8 cellular contexts compared by ENCODE assay signal in the genomic region with DNA sequence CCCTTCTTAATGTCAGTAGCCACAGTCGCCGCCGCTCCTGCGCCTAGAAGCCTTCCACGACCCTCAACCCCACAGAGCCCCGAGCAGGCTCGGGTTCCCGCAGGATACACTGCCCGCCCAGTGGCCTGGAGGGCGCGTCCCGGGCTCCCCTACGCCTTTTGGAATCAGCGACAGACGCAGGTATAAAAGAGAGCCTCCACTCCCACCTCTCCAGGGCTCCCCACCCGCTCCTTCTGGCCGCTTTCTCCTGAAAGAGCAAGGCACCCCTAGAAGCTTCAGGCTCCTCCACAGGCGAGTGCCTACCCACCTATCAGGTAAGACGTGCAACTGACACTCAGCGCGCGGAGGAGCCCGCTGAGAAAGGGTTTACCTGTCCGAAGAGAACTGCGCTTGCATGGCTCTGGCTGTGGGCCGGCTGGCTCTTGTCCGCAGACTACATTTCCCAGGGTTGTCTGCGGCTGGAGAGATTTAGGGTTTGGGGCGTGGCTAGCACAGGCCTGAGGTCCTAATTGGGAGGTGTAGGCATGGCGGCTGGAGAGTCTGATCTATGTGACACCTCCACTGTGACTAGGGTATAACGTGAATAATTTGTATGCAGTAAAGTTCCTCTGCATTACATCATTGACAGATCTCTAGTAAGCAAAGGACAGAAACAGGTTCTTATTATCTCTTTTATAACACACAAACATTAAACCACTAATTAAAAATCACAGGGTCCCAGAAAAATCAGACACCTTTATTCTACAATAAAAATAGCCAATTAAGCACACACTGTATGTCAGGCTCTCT. TPM values are rescaled to one million over a fixed set of nuclear protein-coding genes. Genes with fewer than 3 reads are reported as not detected.
DNase-seq lines count a peak whose midpoint lies in the region; ATAC-seq, FAIRE-seq and TF ChIP-seq lines count a peak whose summit lies in the region.

No MANE protein-coding gene starts in this region.

- H3K4me3 ChIP-seq in AG10803 (ENCODE audit: low read length), result peak overlapping the region; percentile 55

- H3K27me3 Mint-ChIP-seq in endothelial cell (ENCODE audit: unreplicated experiment), result peaks cover 3% of the 10 kb centered on the region
- H3K27me3 Mint-ChIP-seq in memory B cell, result peaks cover 9% of the 10 kb centered on the region

- ATAC-seq in memory B cell (ENCODE audit: low read depth) (peak; percentile 98), HG03354 (IDR thresholded peaks at IDR 0.05; ENCODE audit: poor library complexity, severe bottlenecking, unreplicated experiment) (no peak)

- H3K4me3 Mint-ChIP-seq in endothelial cell (ENCODE audit: unreplicated experiment) (peak overlapping the region; percentile 92), memory B cell (peak overlapping the region; percentile 83)

- H3K4me1 Mint-ChIP-seq in endothelial cell (ENCODE audit: unreplicated experiment), result peaks cover 17% of the 10 kb centered on the region
- peaks cover 10% of the 10 kb centered on the region for H3K4me1 Mint-ChIP-seq in memory B cell

- TF ChIP-seq CTCF in AG10803 (conservative IDR thresholded peaks at IDR 0.05; ENCODE audit: low read length) (no peak), endothelial cell (IDR thresholded peaks at IDR 0.05; ENCODE audit: unreplicated experiment) (no peak)

- H3K9me3 Mint-ChIP-seq in endothelial cell (ENCODE audit: unreplicated experiment) (no peaks in the 10 kb centered on the region), memory B cell (no peaks in the 10 kb centered on the region)

- FAIRE-seq in H54 (lab: Jason Lieb, UNC), result no peak

- H3K27ac Mint-ChIP-seq in endothelial cell (ENCODE audit: unreplicated experiment), result peak overlapping the region; percentile 43
- no peak overlapping the region for H3K27ac Mint-ChIP-seq in memory B cell

- H3K36me3 Mint-ChIP-seq in endothelial cell (ENCODE audit: low read depth, unreplicated experiment) (peaks cover 4% of the 10 kb centered on the region), memory B cell (no peaks in the 10 kb centered on the region)

- TF ChIP-seq POLR2A in H54 (IDR thresholded peaks at IDR 0.05; ENCODE audit: low read depth, low read length), result no peak

- peak; percentile 36 for DNase-seq in AG10803 (ENCODE audit: low read depth)
- DNase-seq in H54 (ENCODE audit: insufficient read length, low spot score), result peak; percentile 21
- peak; percentile 62 for DNase-seq in NCI-H345 treated with DMSO at 0.1 percent for 48 hours (lab: John Stamatoyannopoulos, UW; ENCODE audit: unreplicated experiment)
- peak; percentile 29 for DNase-seq in activated CD8-positive, alpha-beta memory T cell treated with anti-CD3 and anti-CD28 coated beads, Interleukin-2, amount 50 U/mL, for 24 hours (ENCODE audit: extremely low read depth)
- peak; percentile 57 for DNase-seq in endothelial cell (ENCODE audit: low spot score)
- peak; percentile 45 to 51 for DNase-seq in memory B cell (ENCODE audit: low spot score in 2 of 2)
- peak; percentile 34 to 55 (median 48) for DNase-seq in stimulated activated CD4-positive, alpha-beta T cell treated with anti-CD3 and anti-CD28 coated beads, TNF-alpha, amount 100 ng/mL, for 4 hours (ENCODE audit: low read depth in 3 of 3)

RNA-seq across cellular contexts. Expression of gene ZNF391, which starts 13.5 kb away (rescaled TPM):
- total RNA-seq in endothelial cell (ENCODE audit: unreplicated experiment), result 6.7 TPM
